ENCODE assay signal across 8 cellular contexts in the genomic region with DNA sequence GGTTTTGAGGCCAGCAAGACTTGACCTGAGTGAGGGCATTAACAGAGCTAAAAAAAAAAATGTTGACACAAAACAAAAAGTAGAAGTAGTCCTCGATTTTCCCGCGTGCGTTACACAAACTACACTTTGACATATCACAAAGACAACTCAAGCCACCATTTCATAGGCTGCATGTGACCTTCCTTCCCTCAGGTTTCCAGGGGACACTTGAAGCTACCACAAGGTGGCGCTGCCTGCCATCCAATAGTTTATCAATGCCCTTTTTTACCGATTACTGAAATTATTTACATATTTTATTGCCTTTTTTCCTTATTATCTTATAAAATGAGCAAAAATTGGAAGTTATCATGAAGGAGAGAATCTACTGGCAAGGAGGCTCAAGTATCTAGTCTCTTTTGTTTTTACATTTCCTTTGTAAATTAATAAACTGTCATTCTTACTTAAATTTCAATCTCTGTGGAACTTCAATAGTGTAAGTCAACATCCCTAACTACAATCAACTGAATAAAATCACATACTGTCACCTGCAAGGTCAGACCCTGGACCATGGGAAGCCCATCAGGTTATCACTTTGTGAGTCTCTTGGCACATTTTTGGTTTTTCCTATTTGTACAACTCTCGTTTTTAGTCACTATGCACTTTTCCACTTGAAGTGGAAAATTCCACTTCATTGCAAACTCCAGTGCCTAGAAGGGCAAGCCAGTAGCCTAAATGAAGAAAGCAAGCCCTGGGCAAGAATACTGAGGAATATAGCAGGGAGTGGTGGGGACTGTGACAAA.
A peak's percentile ranks its signal among the peaks of the same experiment; 100 is the strongest.
DNase-seq lines count a peak whose midpoint lies in the region; ATAC-seq and TF ChIP-seq lines count a peak whose summit lies in the region.

No MANE protein-coding gene starts in this region.

- no peak overlapping the region for H3K4me2 ChIP-seq in smooth muscle cell

- no peak overlapping the region for H3K4me3 ChIP-seq in CD8-positive, alpha-beta T cell (ENCODE audit: low read depth, low read length)
- no peak overlapping the region for H3K4me3 ChIP-seq in right cardiac atrium (ENCODE audit: low read length)
- H3K4me3 ChIP-seq in smooth muscle cell = no peak overlapping the region

- CTCF ChIA-PET in CD8-positive, alpha-beta T cell (lab: Charles Lee) = interaction anchor here (0.6 to 9.6 kb wide), 22 partner anchors 10 to 485 kb away, joined by 3 to 132 read pairs (median 4); no protein-coding TSS in a partner anchor

- H3K27me3 ChIP-seq in CD8-positive, alpha-beta T cell (ENCODE audit: insufficient read depth, low read length) = no peaks in the 10 kb centered on the region
- H3K27me3 ChIP-seq in right cardiac atrium (ENCODE audit: control insufficient read depth, insufficient read depth) = no peaks in the 10 kb centered on the region
- H3K27me3 ChIP-seq in smooth muscle cell (ENCODE audit: low read depth) = no peaks in the 10 kb centered on the region

- peaks cover 9% of the 10 kb centered on the region for H3K4me1 ChIP-seq in CD8-positive, alpha-beta T cell (ENCODE audit: insufficient read depth, low read length)
- H3K4me1 ChIP-seq in right cardiac atrium (ENCODE audit: control insufficient read depth, insufficient read depth, low read length) (no peaks in the 10 kb centered on the region), smooth muscle cell (ENCODE audit: low read depth) (no peaks in the 10 kb centered on the region)

- DNase-seq in CD8-positive, alpha-beta T cell = peak; percentile 52 to 84 (median 72)
- peak; percentile 45 for DNase-seq in NCI-H1417 treated with DMSO at 0.1 percent for 48 hours (lab: John Stamatoyannopoulos, UW)
- DNase-seq in T-helper 2 cell = peak; percentile 52 to 84 (median 67)
- peak; percentile 19 for DNase-seq in amniotic stem cell (lab: John Stamatoyannopoulos, UW)
- peak; percentile 65 to 87 (median 81) for DNase-seq in right cardiac atrium
- peak; percentile 3 for DNase-seq in smooth muscle cell (lab: John Stamatoyannopoulos, UW; ENCODE audit: unreplicated experiment)

- no peak overlapping the region for H2AFZ ChIP-seq in smooth muscle cell (ENCODE audit: low read depth)

- H3K27ac Mint-ChIP-seq in CD8-positive, alpha-beta T cell = no peak overlapping the region

- H3K9me3 Mint-ChIP-seq in CD8-positive, alpha-beta T cell = no peaks in the 10 kb centered on the region

- no peaks in the 10 kb centered on the region for H3F3A ChIP-seq in smooth muscle cell (ENCODE audit: low read depth)

- H3K9ac ChIP-seq in smooth muscle cell (ENCODE audit: low read depth) = no peak overlapping the region

- H3K4me1 Mint-ChIP-seq in CD8-positive, alpha-beta T cell (ENCODE audit: low read depth) = peaks cover 15% of the 10 kb centered on the region

- H3K27ac ChIP-seq in CD8-positive, alpha-beta T cell (ENCODE audit: low read depth, low read length) = no peak overlapping the region
- H3K27ac ChIP-seq in right cardiac atrium (ENCODE audit: low read length) (no peak overlapping the region), smooth muscle cell (ENCODE audit: low read depth) (no peak overlapping the region)

- no peaks in the 10 kb centered on the region for H4K20me1 ChIP-seq in smooth muscle cell (ENCODE audit: low read depth)

- no peak overlapping the region for H3K4me3 Mint-ChIP-seq in CD8-positive, alpha-beta T cell

- H3K27me3 Mint-ChIP-seq in CD8-positive, alpha-beta T cell (ENCODE audit: low read depth) = peaks cover 7% of the 10 kb centered on the region

- intact Hi-C loops in CD8-positive, alpha-beta T cell (cut with DNase I, micrococcal nuclease) = loop anchor here (1.0 to 10.0 kb wide), 9 partner anchors 100 to 583 kb away; partner anchors contain the start of genes RAB3IP (in 2 of the 2), CCT2 (in 1 of the 2), FRS2 (in 1 of the 2) and MDM2 (in 1 of the 2)
- intact Hi-C loops in right cardiac atrium (cut with DNase I) = loop anchor here (5.0 to 10.0 kb wide), 2 partner anchors 98 to 100 kb away; no protein-coding TSS in a partner anchor

- WGBS in right cardiac atrium = 10% methylated on average over 7 of the region's 7 CpGs
- 17% methylated on average over 7 of the region's 7 CpGs for WGBS in smooth muscle cell (ENCODE audit: low lambda C conversion rate)

- no peaks in the 10 kb centered on the region for H3K79me2 ChIP-seq in smooth muscle cell (ENCODE audit: low read depth)

- no peaks in the 10 kb centered on the region for H3K9me3 ChIP-seq in CD8-positive, alpha-beta T cell (ENCODE audit: low read length)
- H3K9me3 ChIP-seq in right cardiac atrium (ENCODE audit: control insufficient read depth, low read length) (no peaks in the 10 kb centered on the region), smooth muscle cell (replicated peaks; ENCODE audit: low read depth) (no peaks in the 10 kb centered on the region)

- POLR2A ChIA-PET in CD8-positive, alpha-beta T cell (lab: Charles Lee) = interaction anchor here (0.6 to 1.4 kb wide), 6 partner anchors 10 to 130 kb away, joined by 3 to 5 read pairs (median 3); no protein-coding TSS in a partner anchor

- H3K36me3 Mint-ChIP-seq in CD8-positive, alpha-beta T cell = no peaks in the 10 kb centered on the region

- peak; percentile 92 for TF ChIP-seq CTCF in CD8-positive, alpha-beta T cell (IDR thresholded peaks at IDR 0.05)
- TF ChIP-seq CTCF in smooth muscle cell (IDR thresholded peaks at IDR 0.05; ENCODE audit: borderline replicate concordance, insufficient read depth, poor library complexity, severe bottlenecking) = peak; percentile 94

- peak; percentile 56 for ATAC-seq in CD8-positive, alpha-beta T cell
- peak; percentile 43 for ATAC-seq in GM21576 (IDR thresholded peaks at IDR 0.05; ENCODE audit: unreplicated experiment)
- ATAC-seq in right cardiac atrium = peak; percentile 58 to 64
- no peak for ATAC-seq in GM21717 (IDR thresholded peaks at IDR 0.05; ENCODE audit: unreplicated experiment)

- no peaks in the 10 kb centered on the region for H3K36me3 ChIP-seq in CD8-positive, alpha-beta T cell (ENCODE audit: insufficient read depth, low read length)
- no peaks in the 10 kb centered on the region for H3K36me3 ChIP-seq in smooth muscle cell (ENCODE audit: low read depth)

Comparison
In these comparisons a context has a peak if more than half of its experiments do, and no peak if none do; other contexts are left out.
1. DNase-seq: peak in every context shown above with its lines; median percentile 81 in right cardiac atrium; 72 in CD8-positive, alpha-beta T cell; 67 in T-helper 2 cell; 45 in NCI-H1417 treated with DMSO at 0.1 percent for 48 hours; 19 in amniotic stem cell; 3 in smooth muscle cell.